In the genomic region with DNA sequence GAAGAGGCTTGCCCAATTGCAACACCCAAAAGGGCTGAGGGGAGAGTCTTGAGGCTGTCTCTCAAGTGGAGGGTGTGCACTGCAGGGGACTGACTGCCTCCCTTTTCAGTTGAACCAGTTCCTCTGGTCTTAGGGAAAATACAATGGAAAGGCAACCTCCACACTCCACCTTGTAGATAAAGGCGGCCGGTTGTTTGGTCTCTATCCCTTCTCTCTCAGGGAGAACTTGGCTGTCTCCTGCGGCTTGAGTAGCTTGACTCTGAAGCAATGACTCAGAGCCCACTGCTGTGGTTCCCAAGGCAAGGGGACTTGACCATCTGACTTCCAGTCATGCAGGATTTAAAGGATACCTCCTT, we compare ENCODE assay signal across 1 cellular context.
TF ChIP-seq lines count a peak whose summit lies in the region.

No MANE protein-coding gene starts in this region.

TF ChIP-seq in H1, 55 proteins besides CTCF, POLR2A, EP300 and RAD21:
- TF ChIP-seq JUND (IDR thresholded peaks at IDR 0.05; ENCODE audit: low read length) (0 out of 2 replicates have a peak, but pooled peaks have one; percentile 33), KDM1A (IDR thresholded peaks at IDR 0.05; ENCODE audit: borderline replicate concordance, low read length) (no peak), FOSL1 (IDR thresholded peaks at IDR 0.05; ENCODE audit: insufficient read depth, low read depth, low read length) (no peak)
